Comparison of ENCODE assay signal across 10 cellular contexts in the genomic region with DNA sequence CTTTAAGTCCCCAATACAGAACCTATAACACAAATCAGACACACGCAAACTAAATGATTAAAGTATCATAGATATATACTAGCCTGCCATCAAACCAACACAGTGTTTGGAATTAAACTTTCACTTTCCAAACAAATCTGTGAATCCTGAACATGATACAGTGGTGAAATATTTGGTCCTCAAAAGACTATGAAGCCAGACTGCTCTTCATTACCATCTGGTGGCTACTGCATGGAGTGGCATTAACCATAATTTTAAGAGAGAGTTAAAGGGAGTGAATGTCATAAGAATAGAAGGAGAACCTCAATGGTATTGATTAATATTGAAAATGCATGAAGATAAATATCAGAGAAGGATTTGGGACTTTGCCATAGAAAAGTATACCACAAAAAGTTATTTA. TPM values are rescaled to one million over a fixed set of nuclear protein-coding genes. Genes with fewer than 3 reads are reported as not detected.
DNase-seq lines count a peak whose midpoint lies in the region; ATAC-seq, FAIRE-seq and TF ChIP-seq lines count a peak whose summit lies in the region.
"Had no signal": no experiment of that assay in that cellular context is flagged by ENCODE, and none has a peak within 500 bp of the region (broad histone marks: within the 10 kb centered on the region; RNA-seq: fewer than 3 reads in every experiment).

No MANE protein-coding gene starts in this region.

- no peak overlapping the region for H3K27ac ChIP-seq in astrocyte (ENCODE audit: low read depth, low read length)
- H3K27ac ChIP-seq: thoracic aorta had no signal

- H3K36me3 ChIP-seq in astrocyte (ENCODE audit: insufficient read depth, low read length), result no peaks in the 10 kb centered on the region
- H3K36me3 ChIP-seq: thoracic aorta had no signal

- H3K4me1 ChIP-seq in astrocyte (ENCODE audit: insufficient read depth, low read length), result no peaks in the 10 kb centered on the region

- no peak for DNase-seq in GM18507 (ENCODE audit: extremely low spot score, insufficient read length, low read depth)
- peak; percentile 16 for DNase-seq in HPDE6-E6E7 (ENCODE audit: extremely low spot score)
- DNase-seq in astrocyte (ENCODE audit: low read depth), result no peak
- no peak for DNase-seq in SHP77 treated with DMSO at 0.1 percent for 48 hours (lab: John Stamatoyannopoulos, UW)
- DNase-seq: activated naive CD4-positive, alpha-beta T cell treated with anti-CD3 and anti-CD28 coated beads for 36 hours had no signal

- H3K4me3 Mint-ChIP-seq in astrocyte (ENCODE audit: unreplicated experiment) (no peak overlapping the region), nephron (no peak overlapping the region)
- H3K4me3 Mint-ChIP-seq: activated naive CD4-positive, alpha-beta T cell treated with anti-CD3 and anti-CD28 coated beads for 36 hours had no signal

- H3K4me1 Mint-ChIP-seq in astrocyte (ENCODE audit: low read depth, unreplicated experiment), result no peaks in the 10 kb centered on the region
- no peaks in the 10 kb centered on the region for H3K4me1 Mint-ChIP-seq in nephron

- FAIRE-seq in GM18507 (lab: Jason Lieb, UNC) (peak; percentile 56), astrocyte (lab: Jason Lieb, UNC) (no peak)

- no peak overlapping the region for H3K4me2 ChIP-seq in astrocyte (ENCODE audit: low read length)

- H3K4me3 ChIP-seq in astrocyte (ENCODE audit: insufficient read depth, low read depth, low read length), result no peak overlapping the region
- H3K4me3 ChIP-seq: thoracic aorta had no signal

- TF ChIP-seq CTCF in astrocyte (IDR thresholded peaks at IDR 0.05; ENCODE audit: insufficient read depth, low read depth, low read length) (peak; percentile 41), nephron (IDR thresholded peaks at IDR 0.05; ENCODE audit: unreplicated experiment in 3 of 3) (peak; percentile 20 to 32 (median 23))

- no peaks in the 10 kb centered on the region for H3K79me2 ChIP-seq in astrocyte (ENCODE audit: insufficient read depth, low read length)

- no peaks in the 10 kb centered on the region for H4K20me1 ChIP-seq in astrocyte (ENCODE audit: insufficient read depth, low read length)

- no peaks in the 10 kb centered on the region for H3K36me3 Mint-ChIP-seq in astrocyte (ENCODE audit: low read depth, unreplicated experiment)
- no peaks in the 10 kb centered on the region for H3K36me3 Mint-ChIP-seq in nephron (ENCODE audit: low read depth)

- ATAC-seq in HG02970 (IDR thresholded peaks at IDR 0.05; ENCODE audit: low FRiP score, unreplicated experiment), result no peak
- ATAC-seq in HG03045 (IDR thresholded peaks at IDR 0.05; ENCODE audit: unreplicated experiment), result no peak

- H3K9me3 ChIP-seq in astrocyte (ENCODE audit: insufficient read depth, low read depth, low read length), result no peaks in the 10 kb centered on the region
- H3K9me3 ChIP-seq: thoracic aorta had no signal

- no peaks in the 10 kb centered on the region for H3K27me3 ChIP-seq in astrocyte (ENCODE audit: insufficient read depth, low read length)

- H3K27me3 Mint-ChIP-seq in astrocyte (ENCODE audit: low read depth, unreplicated experiment), result peaks cover 4% of the 10 kb centered on the region
- peaks cover 13% of the 10 kb centered on the region for H3K27me3 Mint-ChIP-seq in nephron (ENCODE audit: low read depth)

- H2AFZ ChIP-seq in astrocyte (ENCODE audit: low read depth, low read length), result no peak overlapping the region

- H3K27ac Mint-ChIP-seq in astrocyte (ENCODE audit: unreplicated experiment) (no peak overlapping the region), nephron (no peak overlapping the region)
- H3K27ac Mint-ChIP-seq: activated naive CD4-positive, alpha-beta T cell treated with anti-CD3 and anti-CD28 coated beads for 36 hours had no signal

- H3K9ac ChIP-seq in astrocyte (ENCODE audit: low read length), result no peak overlapping the region

- H3K9me3 Mint-ChIP-seq in astrocyte (ENCODE audit: unreplicated experiment), result no peaks in the 10 kb centered on the region
- no peaks in the 10 kb centered on the region for H3K9me3 Mint-ChIP-seq in nephron
- H3K9me3 Mint-ChIP-seq: activated naive CD4-positive, alpha-beta T cell treated with anti-CD3 and anti-CD28 coated beads for 36 hours had no signal

RNA-seq across cellular contexts. Expression of a gene that starts 9.2 kb away (rescaled TPM):
- not detected in 2 replicates for total RNA-seq in astrocyte
- total RNA-seq: activated naive CD4-positive, alpha-beta T cell treated with anti-CD3 and anti-CD28 coated beads for 36 hours had no signal

RNA-seq across cellular contexts. Expression of a gene that starts 28.8 kb away (rescaled TPM):
- total RNA-seq in astrocyte, result not detected in 2 replicates
- total RNA-seq: activated naive CD4-positive, alpha-beta T cell treated with anti-CD3 and anti-CD28 coated beads for 36 hours; mononuclear cell; thoracic aorta had no signal
